ENCODE assay signal across 17 cellular contexts in the genomic region with DNA sequence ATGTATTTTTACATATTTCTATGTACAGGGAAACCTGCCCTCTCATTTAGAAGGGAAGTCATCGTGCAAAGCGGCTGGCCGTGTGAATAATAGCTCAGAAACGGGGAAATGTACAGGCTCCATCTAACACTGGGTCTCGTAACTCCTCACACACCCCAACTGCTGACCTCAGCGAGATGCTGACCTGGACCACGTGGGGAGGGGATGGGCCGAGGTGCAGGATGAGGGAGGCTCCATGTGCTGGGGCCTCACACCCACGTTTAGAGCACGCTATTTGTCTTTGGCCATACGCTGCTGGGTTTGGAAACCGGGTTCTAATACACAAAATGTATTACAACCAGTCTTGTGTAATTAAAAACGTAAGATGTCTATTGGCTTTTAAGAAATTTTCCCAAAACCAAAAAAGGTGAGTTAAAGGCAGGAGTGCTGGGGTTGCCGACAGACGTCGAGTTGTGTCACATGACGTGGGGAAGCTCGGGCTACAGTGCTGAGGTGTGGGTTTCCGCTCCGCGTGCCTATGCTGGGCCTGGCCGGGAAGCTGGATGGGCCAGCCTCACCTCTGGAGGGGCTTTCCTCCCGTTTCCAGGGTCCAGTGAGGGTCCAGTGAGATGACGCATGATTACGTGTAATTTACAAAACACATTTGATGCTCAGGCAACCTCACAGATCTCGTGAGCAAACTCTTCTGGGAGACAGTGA.
DNase-seq lines count a peak whose midpoint lies in the region; ATAC-seq and TF ChIP-seq lines count a peak whose summit lies in the region.
"Had no signal": no experiment of that assay in that cellular context is flagged by ENCODE, and none has a peak within 500 bp of the region (broad histone marks: within the 10 kb centered on the region; RNA-seq: fewer than 3 reads in every experiment).

No MANE protein-coding gene starts in this region.

- peak; percentile 1 for DNase-seq in activated CD4-positive, alpha-beta T cell treated with anti-CD3 and anti-CD28 coated beads for 36 hours
- DNase-seq in activated CD4-positive, alpha-beta T cell treated with anti-CD3 and anti-CD28 coated beads for 4 hours = no peak
- DNase-seq in natural killer cell treated with Interleukin-12 subunit alpha and Interleukin-12 subunit beta and Interleukin-15 and Interleukin-18, amount 100 ng/mL, for 72 hours (ENCODE audit: low spot score) = peak; percentile 37
- no peak for DNase-seq in natural killer cell
- DNase-seq in neuronal stem cell (ENCODE audit: low spot score) = no peak
- DNase-seq in upper lobe of right lung = peak; percentile 27
- DNase-seq in activated T-cell treated with anti-CD3 and anti-CD28 coated beads, Interleukin-2, amount 50 U/mL, for 24 hours = no peak
- DNase-seq in coronary artery (ENCODE audit: low spot score) = no peak
- DNase-seq: AML-193, DMS79 treated with DMSO at 0.1 percent for 48 hours, NCI-H1092 treated with DMSO at 0.1 percent for 48 hours, NCI-H146, NCI-H2029 treated with DMSO at 0.1 percent for 48 hours, NCI-H2171 treated with DMSO at 0.1 percent for 48 hours, NCI-H774 had no signal

- POLR2A ChIA-PET in activated CD4-positive, alpha-beta T cell treated with anti-CD3 and anti-CD28 coated beads for 36 hours (lab: Charles Lee) = interaction anchor here (0.6 kb wide), 1 partner anchor 921 kb away, joined by 4 read pairs; no protein-coding TSS in a partner anchor

- no CpG with 5 or more reads among the region's 26 CpGs for WGBS in neuronal stem cell (ENCODE audit: extremely low coverage in 2 of 2, insufficient read length in 2 of 2, insufficient replicate concordance in 1 of 2), 2 donors

- no peak overlapping the region for H3K27ac ChIP-seq in neuronal stem cell (replicated peaks; ENCODE audit: low read length)
- no peak overlapping the region for H3K27ac ChIP-seq in upper lobe of right lung
- no peak overlapping the region for H3K27ac ChIP-seq in coronary artery
- H3K27ac ChIP-seq: 22Rv1 had no signal

- H3K79me1 ChIP-seq in neuronal stem cell (ENCODE audit: low read depth, low read length) = peaks cover 14% of the 10 kb centered on the region

- H3K4me3 Mint-ChIP-seq in activated CD4-positive, alpha-beta T cell treated with anti-CD3 and anti-CD28 coated beads for 36 hours = no peak overlapping the region
- no peak overlapping the region for H3K4me3 Mint-ChIP-seq in natural killer cell treated with Interleukin-12 subunit alpha and Interleukin-12 subunit beta and Interleukin-15 and Interleukin-18, amount 100 ng/mL, for 72 hours
- no peak overlapping the region for H3K4me3 Mint-ChIP-seq in natural killer cell
- H3K4me3 Mint-ChIP-seq in activated T-cell treated with anti-CD3 and anti-CD28 coated beads, Interleukin-2, amount 50 U/mL, for 24 hours = no peak overlapping the region
- H3K4me3 Mint-ChIP-seq: CD14-positive monocyte had no signal

- no peak overlapping the region for H3K27ac Mint-ChIP-seq in activated CD4-positive, alpha-beta T cell treated with anti-CD3 and anti-CD28 coated beads for 36 hours
- H3K27ac Mint-ChIP-seq in natural killer cell treated with Interleukin-12 subunit alpha and Interleukin-12 subunit beta and Interleukin-15 and Interleukin-18, amount 100 ng/mL, for 72 hours = no peak overlapping the region
- H3K27ac Mint-ChIP-seq in natural killer cell = peak overlapping the region in 1 of 2 donors; percentile 68
- H3K27ac Mint-ChIP-seq in activated T-cell treated with anti-CD3 and anti-CD28 coated beads, Interleukin-2, amount 50 U/mL, for 24 hours = no peak overlapping the region
- H3K27ac Mint-ChIP-seq: CD14-positive monocyte had no signal

- H3K14ac ChIP-seq in neuronal stem cell (ENCODE audit: low read length) = no peak overlapping the region

- H3K4me2 ChIP-seq in neuronal stem cell (ENCODE audit: insufficient read depth, low read length, poor library complexity, severe bottlenecking) = no peak overlapping the region

- no peaks in the 10 kb centered on the region for H3K27me3 Mint-ChIP-seq in activated CD4-positive, alpha-beta T cell treated with anti-CD3 and anti-CD28 coated beads for 36 hours
- no peaks in the 10 kb centered on the region for H3K27me3 Mint-ChIP-seq in natural killer cell treated with Interleukin-12 subunit alpha and Interleukin-12 subunit beta and Interleukin-15 and Interleukin-18, amount 100 ng/mL, for 72 hours
- H3K27me3 Mint-ChIP-seq in natural killer cell (ENCODE audit: low read depth in 2 of 2) = no peaks in the 10 kb centered on the region
- no peaks in the 10 kb centered on the region for H3K27me3 Mint-ChIP-seq in activated T-cell treated with anti-CD3 and anti-CD28 coated beads, Interleukin-2, amount 50 U/mL, for 24 hours

- H2BK15ac ChIP-seq in neuronal stem cell (ENCODE audit: low read length) = no peak overlapping the region

- H3K18ac ChIP-seq in neuronal stem cell (ENCODE audit: low read length) = no peak overlapping the region

- H2AK5ac ChIP-seq in neuronal stem cell (ENCODE audit: low read depth, low read length) = no peak overlapping the region

- no peak overlapping the region for H2BK120ac ChIP-seq in neuronal stem cell (ENCODE audit: low read depth, low read length)

- H3K4ac ChIP-seq in neuronal stem cell (ENCODE audit: low read length) = no peak overlapping the region

- no peak overlapping the region for H4K91ac ChIP-seq in neuronal stem cell (ENCODE audit: low read depth, low read length, poor library complexity)

- H3K9me3 ChIP-seq in neuronal stem cell (replicated peaks in 1 of 2; ENCODE audit: control insufficient read depth in 2 of 2, insufficient read depth in 1 of 2, low read depth in 1 of 2, low read length in 2 of 2) (peaks cover 0 to 7% of the 10 kb centered on the region in 2 donors), upper lobe of right lung (no peaks in the 10 kb centered on the region)

- H2BK12ac ChIP-seq in neuronal stem cell (ENCODE audit: low read length) = no peak overlapping the region

- H3K9me3 Mint-ChIP-seq in activated CD4-positive, alpha-beta T cell treated with anti-CD3 and anti-CD28 coated beads for 36 hours (ENCODE audit: low read depth) = no peaks in the 10 kb centered on the region
- H3K9me3 Mint-ChIP-seq in natural killer cell treated with Interleukin-12 subunit alpha and Interleukin-12 subunit beta and Interleukin-15 and Interleukin-18, amount 100 ng/mL, for 72 hours = no peaks in the 10 kb centered on the region
- H3K9me3 Mint-ChIP-seq in natural killer cell = no peaks in the 10 kb centered on the region
- no peaks in the 10 kb centered on the region for H3K9me3 Mint-ChIP-seq in activated T-cell treated with anti-CD3 and anti-CD28 coated beads, Interleukin-2, amount 50 U/mL, for 24 hours
- H3K9me3 Mint-ChIP-seq: CD14-positive monocyte had no signal

- H3K23ac ChIP-seq in neuronal stem cell (ENCODE audit: low read depth, low read length, poor library complexity) = peak overlapping the region; percentile 90

- ATAC-seq in activated CD4-positive, alpha-beta T cell treated with anti-CD3 and anti-CD28 coated beads for 36 hours = no peak
- no peak for ATAC-seq in natural killer cell treated with Interleukin-12 subunit alpha and Interleukin-12 subunit beta and Interleukin-15 and Interleukin-18, amount 100 ng/mL, for 72 hours
- ATAC-seq in natural killer cell (no peak), upper lobe of right lung (no peak)

- TF ChIP-seq CTCF in natural killer cell (IDR thresholded peaks at IDR 0.05) (no peak), upper lobe of right lung (IDR thresholded peaks at IDR 0.05) (no peak), coronary artery (IDR thresholded peaks at IDR 0.05) (no peak)

- no peaks in the 10 kb centered on the region for H3K27me3 ChIP-seq in neuronal stem cell (ENCODE audit: control insufficient read depth in 3 of 3, insufficient read depth in 3 of 3, low read depth in 1 of 3, low read length in 3 of 3)
- H3K27me3 ChIP-seq in upper lobe of right lung = no peaks in the 10 kb centered on the region

- H3K4me1 ChIP-seq in neuronal stem cell (ENCODE audit: control insufficient read depth in 2 of 2, insufficient read depth in 1 of 2, low read depth in 1 of 2, low read length in 2 of 2) (no peaks in the 10 kb centered on the region), upper lobe of right lung (no peaks in the 10 kb centered on the region)

- H3K4me3 ChIP-seq in neuronal stem cell (ENCODE audit: low read length in 2 of 2) (no peak overlapping the region), upper lobe of right lung (no peak overlapping the region), coronary artery (no peak overlapping the region)

- CTCF ChIA-PET in activated CD4-positive, alpha-beta T cell treated with anti-CD3 and anti-CD28 coated beads for 36 hours (lab: Charles Lee) = no interaction called here

- no peak overlapping the region for H3K9ac ChIP-seq in neuronal stem cell (ENCODE audit: low read depth, low read length, poor library complexity)

- H4K8ac ChIP-seq in neuronal stem cell (ENCODE audit: low read depth, low read length) = no peak overlapping the region

- no peak overlapping the region for H2AFZ ChIP-seq in neuronal stem cell (ENCODE audit: low read length)

- intact Hi-C loops in activated CD4-positive, alpha-beta T cell treated with anti-CD3 and anti-CD28 coated beads for 36 hours (cut with DNase I, micrococcal nuclease) = no loop called here
- intact Hi-C loops in natural killer cell (cut with micrococcal nuclease) = no loop called here
- intact Hi-C loops in upper lobe of right lung (cut with DNase I) = no loop called here

- H3K36me3 Mint-ChIP-seq in activated CD4-positive, alpha-beta T cell treated with anti-CD3 and anti-CD28 coated beads for 36 hours (ENCODE audit: low read depth) = no peaks in the 10 kb centered on the region
- no peaks in the 10 kb centered on the region for H3K36me3 Mint-ChIP-seq in natural killer cell treated with Interleukin-12 subunit alpha and Interleukin-12 subunit beta and Interleukin-15 and Interleukin-18, amount 100 ng/mL, for 72 hours
- no peaks in the 10 kb centered on the region for H3K36me3 Mint-ChIP-seq in natural killer cell
- H3K36me3 Mint-ChIP-seq in activated T-cell treated with anti-CD3 and anti-CD28 coated beads, Interleukin-2, amount 50 U/mL, for 24 hours (ENCODE audit: low read depth) = no peaks in the 10 kb centered on the region
- H3K36me3 Mint-ChIP-seq: CD14-positive monocyte had no signal

- no peak overlapping the region for H2BK5ac ChIP-seq in neuronal stem cell (ENCODE audit: low read length)

- H3K4me1 Mint-ChIP-seq in activated CD4-positive, alpha-beta T cell treated with anti-CD3 and anti-CD28 coated beads for 36 hours = no peaks in the 10 kb centered on the region
- peaks cover 0 to 7% of the 10 kb centered on the region in 2 donors for H3K4me1 Mint-ChIP-seq in natural killer cell treated with Interleukin-12 subunit alpha and Interleukin-12 subunit beta and Interleukin-15 and Interleukin-18, amount 100 ng/mL, for 72 hours (ENCODE audit: low read depth in 2 of 2)
- H3K4me1 Mint-ChIP-seq in natural killer cell = no peaks in the 10 kb centered on the region
- H3K4me1 Mint-ChIP-seq in activated T-cell treated with anti-CD3 and anti-CD28 coated beads, Interleukin-2, amount 50 U/mL, for 24 hours (ENCODE audit: low read depth) = no peaks in the 10 kb centered on the region
- H3K4me1 Mint-ChIP-seq: CD14-positive monocyte had no signal

- H3K36me3 ChIP-seq in neuronal stem cell (replicated peaks in 1 of 2; ENCODE audit: control insufficient read depth in 2 of 2, insufficient read depth in 2 of 2, low read length in 2 of 2) (peaks cover 38 to 95% of the 10 kb centered on the region in 2 donors), upper lobe of right lung (no peaks in the 10 kb centered on the region)

Comparison
In these comparisons a context has a peak if more than half of its experiments do, and no peak if none do; other contexts are left out.
1. DNase-seq: peak in activated CD4-positive, alpha-beta T cell treated with anti-CD3 and anti-CD28 coated beads for 36 hours (single experiment), natural killer cell treated with Interleukin-12 subunit alpha and Interleukin-12 subunit beta and Interleukin-15 and Interleukin-18, amount 100 ng/mL, for 72 hours (single experiment) and upper lobe of right lung (single experiment); none in activated CD4-positive, alpha-beta T cell treated with anti-CD3 and anti-CD28 coated beads for 4 hours (0 of 2), natural killer cell (single experiment), neuronal stem cell (single experiment), activated T-cell treated with anti-CD3 and anti-CD28 coated beads, Interleukin-2, amount 50 U/mL, for 24 hours (single experiment) and coronary artery (single experiment).